ENCODE assay signal across 8 cellular contexts in the genomic region with DNA sequence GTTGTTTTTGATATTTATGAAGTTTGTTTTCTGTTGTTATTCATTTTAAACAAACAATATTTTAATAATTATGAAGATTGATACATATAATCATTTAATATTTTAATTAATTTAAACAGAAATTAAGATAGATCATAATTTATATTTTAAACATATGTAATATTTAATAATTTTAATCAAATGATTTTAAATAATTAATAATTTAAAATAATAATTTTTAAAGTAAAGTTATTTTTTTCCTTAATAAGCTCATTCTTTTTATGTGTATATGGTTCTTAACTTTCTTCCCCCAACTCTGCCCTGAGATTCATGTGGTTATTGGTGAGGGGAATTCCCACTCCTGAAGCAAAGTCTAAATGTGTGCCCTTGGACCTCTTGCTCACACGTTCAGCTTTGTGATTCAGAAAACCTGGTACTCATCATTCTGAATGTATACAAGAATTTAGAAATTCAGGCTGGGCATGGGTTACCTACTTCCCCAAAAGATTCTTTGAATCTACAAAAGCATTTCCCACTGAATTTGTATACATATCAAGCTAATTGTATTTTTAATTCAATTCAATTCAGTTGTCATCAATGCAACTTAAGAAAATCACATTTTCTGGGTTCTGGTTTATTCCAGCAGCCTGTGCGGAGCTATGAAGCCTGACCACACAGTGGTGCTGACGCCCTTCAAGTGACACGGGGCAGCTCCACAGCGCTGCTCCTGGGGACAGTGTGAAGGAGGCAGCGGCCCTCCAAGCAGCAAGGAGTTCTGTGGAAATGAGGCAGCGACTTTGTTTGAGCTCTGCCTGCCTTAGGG.
DNase-seq lines count a peak whose midpoint lies in the region; ATAC-seq and TF ChIP-seq lines count a peak whose summit lies in the region.

No MANE protein-coding gene starts in this region.

- H3K27ac ChIP-seq in Panc1 (ENCODE audit: low read length) (no peak overlapping the region), heart left ventricle (no peak overlapping the region), prostate gland (no peak overlapping the region)

- no peak overlapping the region for H3K4me3 ChIP-seq in Panc1 (ENCODE audit: low read depth in 2 of 2, low read length in 2 of 2)
- no peak overlapping the region for H3K4me3 ChIP-seq in heart left ventricle
- H3K4me3 ChIP-seq in prostate gland, result no peak overlapping the region

- POLR2A ChIA-PET in Panc1 (lab: Charles Lee), result interaction anchor here (0.5 to 0.6 kb wide), 3 partner anchors 170 to 1187 kb away, joined by 3 to 8 read pairs (median 3); no protein-coding TSS in a partner anchor

- H3K27me3 ChIP-seq in Panc1 (ENCODE audit: control insufficient read depth, insufficient read depth, low read length), result peaks cover 4% of the 10 kb centered on the region; the same call in 1 of the 2 replicates
- peaks cover 0 to 5% (median 0%) of the 10 kb centered on the region in 9 donors for H3K27me3 ChIP-seq in heart left ventricle
- no peaks in the 10 kb centered on the region for H3K27me3 ChIP-seq in prostate gland (replicated peaks; ENCODE audit: insufficient read depth)

- intact Hi-C loops in Panc1 (cut with micrococcal nuclease; ENCODE audit: unreplicated experiment), result loop anchor here (1.0 kb wide), 1 partner anchor 370 kb away; no protein-coding TSS in a partner anchor
- intact Hi-C loops in heart left ventricle (cut with DNase I), result loop anchor here (1.0 to 10.0 kb wide), 6 partner anchors 167 to 857 kb away; a partner anchor contains a TSS
- intact Hi-C loops in prostate gland (cut with DNase I), result loop anchor here (5.0 to 10.0 kb wide), 2 partner anchors 167 to 449 kb away; a partner anchor contains a TSS

- H3K36me3 ChIP-seq in Panc1 (ENCODE audit: control insufficient read depth, insufficient read depth, low read length) (no peaks in the 10 kb centered on the region), heart left ventricle (no peaks in the 10 kb centered on the region), prostate gland (no peaks in the 10 kb centered on the region)

- H3K9me3 ChIP-seq in Panc1 (ENCODE audit: control insufficient read depth, insufficient read depth, low read depth, low read length), result no peaks in the 10 kb centered on the region
- peaks cover 0 to 3% (median 0%) of the 10 kb centered on the region in 12 donors for H3K9me3 ChIP-seq in heart left ventricle
- H3K9me3 ChIP-seq in prostate gland, result no peaks in the 10 kb centered on the region

- CTCF ChIA-PET in Panc1 (lab: Charles Lee), result interaction anchor here (0.5 to 1.1 kb wide), 6 partner anchors 18 to 453 kb away, joined by 3 to 12 read pairs (median 4); no protein-coding TSS in a partner anchor

- H3K4me1 ChIP-seq in Panc1 (ENCODE audit: control insufficient read depth, insufficient read depth, low read length), result no peaks in the 10 kb centered on the region
- H3K4me1 ChIP-seq in heart left ventricle, result peaks cover 0 to 5% (median 0%) of the 10 kb centered on the region in 12 donors
- H3K4me1 ChIP-seq in prostate gland (replicated peaks), result no peaks in the 10 kb centered on the region

- WGBS in heart left ventricle, 4 donors, result 6 to 10% (median 8%) methylated on average over 7 of the region's 7 CpGs
- WGBS in prostate gland, result 11% methylated on average over 7 of the region's 7 CpGs

- peak; percentile 13 for DNase-seq in NCI-H2196 (lab: John Stamatoyannopoulos, UW; ENCODE audit: unreplicated experiment)
- no peak for DNase-seq in NCI-H2196 treated with DMSO at 0.1 percent for 48 hours (lab: John Stamatoyannopoulos, UW; ENCODE audit: unreplicated experiment)
- DNase-seq in HT1080 (ENCODE audit: low read depth), result peak; percentile 74
- DNase-seq in Panc1 (ENCODE audit: low read depth, low spot score), result peak; percentile 51
- peak; percentile 38 for DNase-seq in amniotic epithelial cell (ENCODE audit: low read depth)
- DNase-seq in heart left ventricle, result peak; percentile 73 to 87 (median 84)
- peak; percentile 66 for DNase-seq in prostate gland (ENCODE audit: low spot score)

- no peak for TF ChIP-seq POLR2A in heart left ventricle (IDR thresholded peaks at IDR 0.05)
- no peak for TF ChIP-seq POLR2A in prostate gland (IDR thresholded peaks at IDR 0.05)

- in situ Hi-C loops in Panc1 (cut with HindIII; ENCODE audit: low pct_unique_long_range_greater_than_20kb, low sequenced_read_pairs), result no loop called here

- TF ChIP-seq CTCF in Panc1 (IDR thresholded peaks at IDR 0.05) (peak; percentile 92), heart left ventricle (IDR thresholded peaks at IDR 0.05) (peak; percentile 55 to 95 (median 78)), prostate gland (IDR thresholded peaks at IDR 0.05) (peak; percentile 46 to 75 (median 66))

- no TSS peak for BruUV-seq in Panc1 (replicated peaks; lab: Mats Ljungman, UMichigan)

- ATAC-seq in GM21619 (IDR thresholded peaks at IDR 0.05; ENCODE audit: unreplicated experiment), result peak; percentile 99
- peak; percentile 100 for ATAC-seq in Panc1
- ATAC-seq in heart left ventricle, result peak; percentile 96 to 100 (median 100)
